In the genomic region with DNA sequence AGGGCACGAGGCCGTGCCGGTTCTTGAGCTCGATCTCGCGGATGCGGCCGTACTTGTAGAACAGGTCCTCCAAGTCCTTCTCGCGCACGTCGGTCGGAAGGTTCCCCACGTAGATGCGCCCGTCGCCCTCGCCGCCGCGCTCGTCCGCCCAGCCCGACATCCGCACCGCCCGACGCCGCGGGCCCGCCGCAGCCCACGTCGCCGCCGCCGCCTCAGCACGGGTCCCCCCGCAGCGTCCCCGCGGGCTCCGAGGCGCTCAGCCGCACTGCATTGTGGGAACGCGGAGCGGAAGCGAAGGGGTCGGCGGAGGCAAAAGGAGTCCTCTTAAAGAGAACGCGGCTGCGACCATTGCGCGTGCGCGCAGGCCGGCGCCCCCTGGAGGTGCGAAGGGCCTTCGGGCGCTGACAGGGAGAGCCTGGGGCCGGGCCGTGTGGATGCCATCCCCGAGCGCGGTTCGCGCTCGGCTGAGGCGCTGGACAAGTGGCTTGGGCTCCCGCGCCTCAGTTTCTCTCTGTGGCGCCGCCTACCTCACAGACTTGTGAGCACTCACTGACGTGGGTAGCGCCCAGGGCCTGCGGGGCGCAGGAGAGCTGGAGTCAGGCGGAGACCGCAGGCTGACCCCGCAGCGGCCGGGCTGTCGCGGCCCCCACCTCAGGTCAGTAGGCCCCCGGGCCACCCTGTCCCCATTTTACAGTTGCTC, we compare ENCODE assay signal across 8 cellular contexts. TPM values are rescaled to one million over a fixed set of nuclear protein-coding genes. Genes with fewer than 3 reads are reported as not detected.
DNase-seq lines count a peak whose midpoint lies in the region; ATAC-seq and TF ChIP-seq lines count a peak whose summit lies in the region.

A gene with protein sequence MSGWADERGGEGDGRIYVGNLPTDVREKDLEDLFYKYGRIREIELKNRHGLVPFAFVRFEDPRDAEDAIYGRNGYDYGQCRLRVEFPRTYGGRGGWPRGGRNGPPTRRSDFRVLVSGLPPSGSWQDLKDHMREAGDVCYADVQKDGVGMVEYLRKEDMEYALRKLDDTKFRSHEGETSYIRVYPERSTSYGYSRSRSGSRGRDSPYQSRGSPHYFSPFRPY (minus strand): TSS at position 299 of the 700 bp plus-strand sequence. CDS start 139 bp downstream, at position 160.

- H3K4me3 ChIP-seq in breast epithelium (peak within 1 kb of the TSS; percentile 76 to 93 (median 91)), smooth muscle cell (peak within 1 kb of the TSS; percentile 99)

- ATAC-seq in GM18868 (IDR thresholded peaks at IDR 0.05; ENCODE audit: unreplicated experiment) (peak; percentile 86), HG03135 (IDR thresholded peaks at IDR 0.05; ENCODE audit: unreplicated experiment) (peak; percentile 70)

- in situ Hi-C loops in ACHN (cut with HindIII; ENCODE audit: low pct_ligation_motif_present, low pct_unique_long_range_greater_than_20kb, low sequenced_read_pairs), result no loop called here

- intact Hi-C loops in breast epithelium (cut with DNase I; ENCODE audit: low total_unique reads), result no loop called here

- H3F3A ChIP-seq in smooth muscle cell (ENCODE audit: low read depth), result no peaks in the 10 kb centered on the region

- peak within 1 kb of the TSS; percentile 86 for H2AFZ ChIP-seq in smooth muscle cell (ENCODE audit: low read depth)

- H3K9me3 ChIP-seq in breast epithelium, result no peaks in the 10 kb centered on the region
- no peaks in the 10 kb centered on the region for H3K9me3 ChIP-seq in smooth muscle cell (replicated peaks; ENCODE audit: low read depth)

- TF ChIP-seq CTCF in VCaP (conservative IDR thresholded peaks at IDR 0.05), result peak; percentile 96
- TF ChIP-seq CTCF in breast epithelium (IDR thresholded peaks at IDR 0.05), result peak; percentile 28 to 86 (median 66)
- peak; percentile 85 for TF ChIP-seq CTCF in smooth muscle cell (IDR thresholded peaks at IDR 0.05; ENCODE audit: borderline replicate concordance, insufficient read depth, poor library complexity, severe bottlenecking)

- H3K27ac ChIP-seq in VCaP (peak within 1 kb of the TSS; percentile 98), breast epithelium (peak within 1 kb of the TSS; percentile 93 to 98), smooth muscle cell (ENCODE audit: low read depth) (peak within 1 kb of the TSS; percentile 95)

- peak; percentile 57 for TF ChIP-seq POLR2A in breast epithelium (IDR thresholded peaks at IDR 0.05)

- H3K9ac ChIP-seq in smooth muscle cell (ENCODE audit: low read depth), result peak within 1 kb of the TSS; percentile 95

- H3K36me3 ChIP-seq in breast epithelium, result peaks cover 2% of the 10 kb centered on the region
- no peaks in the 10 kb centered on the region for H3K36me3 ChIP-seq in smooth muscle cell (ENCODE audit: low read depth)

- H3K4me1 ChIP-seq in breast epithelium (peaks cover 0 to 13% of the 10 kb centered on the region in 2 donors), smooth muscle cell (ENCODE audit: low read depth) (peaks cover 11% of the 10 kb centered on the region)

- WGBS in smooth muscle cell (ENCODE audit: low lambda C conversion rate), result 1% methylated on average over 80 of the region's 88 CpGs

- DNase-seq in ACHN, result peak; percentile 99
- peak; percentile 97 for DNase-seq in NCI-H2196 (lab: John Stamatoyannopoulos, UW; ENCODE audit: unreplicated experiment)
- peak; percentile 83 for DNase-seq in breast epithelium (ENCODE audit: low spot score in 2 of 2)
- peak; percentile 99 for DNase-seq in iPS-NIHi11 (ENCODE audit: low spot score)
- DNase-seq in smooth muscle cell (lab: John Stamatoyannopoulos, UW; ENCODE audit: unreplicated experiment), result peak; percentile 89

- H4K20me1 ChIP-seq in smooth muscle cell (ENCODE audit: low read depth), result peaks cover 44% of the 10 kb centered on the region

- peaks cover 76% of the 10 kb centered on the region for H3K79me2 ChIP-seq in smooth muscle cell (ENCODE audit: low read depth)

- H3K27me3 ChIP-seq in breast epithelium (no peaks in the 10 kb centered on the region), smooth muscle cell (ENCODE audit: low read depth) (no peaks in the 10 kb centered on the region)

- peak within 1 kb of the TSS; percentile 99 for H3K4me2 ChIP-seq in smooth muscle cell

RNA-seq across cellular contexts. Expression of the gene that starts here (rescaled TPM):
- 10 to 100 TPM; 65.9 to 97.3 (median 82.5) TPM for total RNA-seq in breast epithelium
- total RNA-seq in smooth muscle cell, result 133 and 148 TPM in 2 replicates
- polyA plus RNA-seq in smooth muscle cell, result 264 and 289 TPM in 2 replicates

Comparison
In these comparisons a context has a peak if more than half of its experiments do, and no peak if none do; other contexts are left out.
1. Peak in every context shown above with its lines: DNase-seq, ATAC-seq, H3K4me3 ChIP-seq and H3K27ac ChIP-seq.